Comparison of ENCODE assay signal across 8 cellular contexts in the genomic region with DNA sequence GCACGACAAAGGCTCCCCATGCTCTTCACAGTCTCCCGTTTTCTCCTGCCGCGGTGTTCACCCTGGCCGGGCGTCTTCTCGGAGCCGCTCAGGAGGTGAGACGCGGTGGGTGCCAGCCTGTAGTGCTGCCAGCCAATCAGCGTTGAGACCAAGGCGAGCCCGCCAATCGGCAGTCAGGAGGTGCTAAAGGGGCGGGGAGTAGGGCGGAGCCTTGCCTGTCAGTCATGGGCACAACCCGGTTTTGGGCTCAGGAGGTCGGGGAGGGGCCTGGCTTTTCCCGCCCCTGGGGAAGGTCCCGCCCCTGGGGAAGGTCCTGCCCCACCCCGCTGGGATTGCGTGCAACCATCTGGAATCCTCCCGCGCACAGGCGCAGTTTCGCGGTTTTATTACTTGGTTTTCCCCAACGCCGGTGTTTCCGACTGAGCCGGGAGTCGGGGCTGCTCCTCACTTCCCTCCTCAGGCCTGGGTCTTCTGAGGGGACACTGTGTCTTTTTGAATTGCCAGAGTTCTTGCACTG. TPM values are rescaled to one million over a fixed set of nuclear protein-coding genes. Genes with fewer than 3 reads are reported as not detected.
DNase-seq lines count a peak whose midpoint lies in the region; ATAC-seq and TF ChIP-seq lines count a peak whose summit lies in the region.

A gene (minus strand): TSS at position 92 of the 517 bp plus-strand sequence. CDS start 1,421 bp downstream, outside the sequence.

- peak; percentile 87 for ATAC-seq in HG02610 (IDR thresholded peaks at IDR 0.05; ENCODE audit: unreplicated experiment)
- ATAC-seq in left ventricle myocardium superior = peak; percentile 98

- peaks cover 57% of the 10 kb centered on the region for H3K27me3 Mint-ChIP-seq in type B pancreatic cell

- DNase-seq in GM04504 (ENCODE audit: low read depth) (peak; percentile 71), NCI-H1105 (lab: John Stamatoyannopoulos, UW) (peak; percentile 88), T follicular helper cell (ENCODE audit: low read depth) (peak; percentile 94), amniotic stem cell (lab: John Stamatoyannopoulos, UW) (peak; percentile 86), left ventricle myocardium superior (peak; percentile 96), posterior vena cava (ENCODE audit: low spot score) (peak; percentile 97), type B pancreatic cell (ENCODE audit: extremely low spot score, unreplicated experiment) (peak; percentile 95)

- H3K27ac Mint-ChIP-seq in type B pancreatic cell = peak within 1 kb of the TSS; percentile 92

- no peaks in the 10 kb centered on the region for H3K9me3 Mint-ChIP-seq in type B pancreatic cell

- H3K4me1 Mint-ChIP-seq in type B pancreatic cell (ENCODE audit: unreplicated experiment) = peaks cover 11% of the 10 kb centered on the region

- TF ChIP-seq CTCF in type B pancreatic cell (conservative IDR thresholded peaks at IDR 0.05) = no peak

- H3K4me3 Mint-ChIP-seq in type B pancreatic cell = peak within 1 kb of the TSS; percentile 95

- no peaks in the 10 kb centered on the region for H3K36me3 Mint-ChIP-seq in type B pancreatic cell

- intact Hi-C loops in left ventricle myocardium superior (cut with micrococcal nuclease) = no loop called here
- intact Hi-C loops in posterior vena cava (cut with DNase I) = no loop called here

RNA-seq across cellular contexts. Expression of the gene that starts here (rescaled TPM):
- total RNA-seq in left ventricle myocardium superior (not detected), posterior vena cava (not detected), type B pancreatic cell (ENCODE audit: low replicate concordance) (not detected in 2 replicates)

Comparison
In these comparisons a context has a peak if more than half of its experiments do, and no peak if none do; other contexts are left out.
1. Peak in every context shown above with its lines: DNase-seq and ATAC-seq.
2. Peak in DNase-seq and ATAC-seq in left ventricle myocardium superior; RNA of the gene not detected or under 1 TPM.
3. Peak in DNase-seq in posterior vena cava; RNA of the gene not detected or under 1 TPM.
4. Peak in DNase-seq in type B pancreatic cell; RNA of the gene not detected or under 1 TPM.